In genomic region chr13:35704331-35704730, GRCh38 we compare ENCODE assay signal across 26 cellular contexts.
"Had no signal": no experiment of that assay in that cellular context is flagged by ENCODE, and none has a peak within 500 bp of the region (broad histone marks: within the 10 kb centered on the region; RNA-seq: fewer than 3 reads in every experiment).

No MANE protein-coding gene starts in this region.

- H3K27ac ChIP-seq: ascending aorta, body of pancreas had no signal

- DNase-seq: activated CD4-positive, alpha-beta T cell treated with anti-CD3 and anti-CD28 coated beads for 48 hours; activated CD4-positive, alpha-beta T cell treated with anti-CD3 and anti-CD28 coated beads, Interleukin-2, amount 50 U/mL, for 4 hours; activated CD8-positive, alpha-beta memory T cell treated with anti-CD3 and anti-CD28 coated beads, Interleukin-2, amount 50 U/mL, for 48 hours; activated CD8-positive, alpha-beta T cell treated with anti-CD3 and anti-CD28 coated beads, Interleukin-2, amount 10 ng/mL, durations not matched to agents 7 days and 5 days; activated naive CD4-positive, alpha-beta T cell; activated naive CD8-positive, alpha-beta T cell treated with anti-CD3 and anti-CD28 coated beads, Interleukin-2, amount 50 U/mL, for 24 hours; activated T-cell treated with anti-CD3 and anti-CD28 coated beads, Interleukin-2, amount 50 U/mL, for 1 hour; amniotic stem cell; body of pancreas; MM.1S; NCI-H1105; NCI-H1436; NCI-H1694 treated with DMSO at 0.1 percent for 48 hours; NCI-H2029 treated with DMSO at 0.1 percent for 48 hours; NCI-H345; NCI-H510A; NCI-H526 treated with DMSO at 0.1 percent for 48 hours; NCI-H82; RPMI8226; SHP77 had no signal

- H3K4me1 ChIP-seq: ascending aorta, body of pancreas had no signal

- ATAC-seq: activated CD4-positive, CD25-positive, alpha-beta regulatory T cell treated with anti-CD3 and anti-CD28 coated beads, Interleukin-2, amount 50 U/mL, for 24 hours; activated CD8-positive, alpha-beta T cell treated with anti-CD3 and anti-CD28 coated beads, Interleukin-2, amount 10 ng/mL, durations not matched to agents 7 days and 5 days; activated naive CD4-positive, alpha-beta T cell treated with anti-CD3 and anti-CD28 coated beads, Interleukin-2, amount 50 U/mL, for 72 hours; activated naive CD8-positive, alpha-beta T cell treated with anti-CD3 and anti-CD28 coated beads, Interleukin-2, amount 50 U/mL, for 24 hours; body of pancreas; Panc1 had no signal

- H3K27me3 ChIP-seq: ascending aorta, body of pancreas had no signal

- H3K27ac Mint-ChIP-seq: activated CD8-positive, alpha-beta T cell treated with anti-CD3 and anti-CD28 coated beads, Interleukin-2, amount 10 ng/mL, durations not matched to agents 7 days and 5 days; activated naive CD4-positive, alpha-beta T cell treated with anti-CD3 and anti-CD28 coated beads, Interleukin-2, amount 50 U/mL, for 72 hours; activated naive CD8-positive, alpha-beta T cell treated with anti-CD3 and anti-CD28 coated beads, Interleukin-2, amount 50 U/mL, for 24 hours; T-helper 1 cell treated with Interleukin-12 subunit alpha and Interleukin-12 subunit beta and Interleukin-4 antibody, amounts not matched to agents 30 μg/mL and 1 μg/mL, for 36 hours had no signal

- H3K4me3 ChIP-seq: ascending aorta, body of pancreas had no signal

- H3K9me3 ChIP-seq: ascending aorta, body of pancreas had no signal

- H3K4me3 Mint-ChIP-seq: activated CD8-positive, alpha-beta T cell treated with anti-CD3 and anti-CD28 coated beads, Interleukin-2, amount 10 ng/mL, durations not matched to agents 7 days and 5 days; activated naive CD8-positive, alpha-beta T cell treated with anti-CD3 and anti-CD28 coated beads, Interleukin-2, amount 50 U/mL, for 24 hours; central memory CD8-positive, alpha-beta T cell; T-helper 1 cell treated with Interleukin-12 subunit alpha and Interleukin-12 subunit beta and Interleukin-4 antibody, amounts not matched to agents 30 μg/mL and 1 μg/mL, for 36 hours had no signal

- H3K4me1 Mint-ChIP-seq: activated naive CD8-positive, alpha-beta T cell treated with anti-CD3 and anti-CD28 coated beads, Interleukin-2, amount 50 U/mL, for 24 hours; central memory CD8-positive, alpha-beta T cell had no signal

- H3K36me3 ChIP-seq: ascending aorta had no signal

- H3K27me3 Mint-ChIP-seq: activated naive CD8-positive, alpha-beta T cell treated with anti-CD3 and anti-CD28 coated beads, Interleukin-2, amount 50 U/mL, for 24 hours; central memory CD8-positive, alpha-beta T cell had no signal
